24 cellular contexts compared by ENCODE assay signal in the genomic region with DNA sequence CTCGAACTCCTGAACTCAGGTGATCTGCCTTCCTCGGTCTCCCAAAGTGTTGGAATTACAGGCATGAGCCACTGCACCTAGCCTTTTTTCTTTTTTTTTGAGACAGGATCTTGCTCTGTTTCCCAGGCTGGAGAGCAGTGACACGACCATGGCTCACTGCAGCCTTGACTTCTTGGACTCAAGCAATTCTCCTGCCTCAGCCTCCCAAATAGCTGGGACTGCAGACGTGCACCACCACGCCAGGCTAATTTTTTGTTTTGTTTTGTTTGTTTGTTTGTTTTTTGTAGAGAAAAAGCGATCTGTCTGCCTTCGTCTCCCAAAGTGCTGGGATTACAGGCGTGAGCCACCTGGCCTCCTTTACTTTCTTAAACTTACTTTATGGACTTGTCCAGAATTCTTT. TPM values are rescaled to one million over a fixed set of nuclear protein-coding genes. Genes with fewer than 3 reads are reported as not detected.
A peak's percentile ranks its signal among the peaks of the same experiment; 100 is the strongest.
DNase-seq lines count a peak whose midpoint lies in the region; ATAC-seq, FAIRE-seq and TF ChIP-seq lines count a peak whose summit lies in the region.
"Had no signal": no experiment of that assay in that cellular context is flagged by ENCODE, and none has a peak within 500 bp of the region (broad histone marks: within the 10 kb centered on the region; RNA-seq: fewer than 3 reads in every experiment).

No MANE protein-coding gene starts in this region.

- in situ Hi-C loops in GM23248 (cut with MboI), result no loop called here

- TF ChIP-seq CTCF in PC-9 (conservative IDR thresholded peaks at IDR 0.05) (no peak), parathyroid adenoma (IDR thresholded peaks at IDR 0.05) (no peak), kidney (IDR thresholded peaks at IDR 0.05; ENCODE audit: borderline replicate concordance, extremely low read depth, insufficient read depth) (no peak)

- H3K4me3 ChIP-seq in GM23248, result no peak overlapping the region
- peak overlapping the region; percentile 2; the same call in 1 of the 2 replicates for H3K4me3 ChIP-seq in PC-9
- peak overlapping the region; percentile 22 for H3K4me3 ChIP-seq in parathyroid adenoma (ENCODE audit: low read depth, low read length)
- H3K4me3 ChIP-seq in kidney (ENCODE audit: low read length in 2 of 2), result no peak overlapping the region
- H3K4me3 ChIP-seq: Peyer's patch, thoracic aorta had no signal

- no peak for FAIRE-seq in kidney (lab: Jason Lieb, UNC)
- FAIRE-seq: endometrium, GM12892 had no signal

- peaks cover 17% of the 10 kb centered on the region for H3F3A ChIP-seq in GM23248 (ENCODE audit: insufficient read depth)
- H3F3A ChIP-seq in PC-9 (ENCODE audit: insufficient read depth, low read depth), result peaks cover 38% of the 10 kb centered on the region

- no peak for DNase-seq in GM23248
- no peak for DNase-seq in PC-9
- DNase-seq in epithelial cell of prostate (ENCODE audit: low read depth, low spot score), result no peak
- DNase-seq in kidney, result no peak
- no peak for DNase-seq in activated naive CD4-positive, alpha-beta T cell treated with Interleukin-2 at 50 U/mL for 16 hours
- DNase-seq in T-cell, result no peak
- DNase-seq: activated CD4-positive, alpha-beta T cell treated with anti-CD3 and anti-CD28 coated beads for 4 hours; activated naive CD4-positive, alpha-beta T cell; activated T-cell treated with anti-CD3 and anti-CD28 coated beads, Interleukin-2, amount 50 U/mL, for 4 hours; amygdala; glutamatergic neuron; NCI-H1436 treated with DMSO at 0.1 percent for 48 hours; NCI-H524; NK-92 treated with Interleukin-12 subunit alpha and Interleukin-12 subunit beta, amount 100 ng/mL, for 24 hours; Peyer's patch; stimulated activated CD4-positive, alpha-beta T cell treated with anti-CD3 and anti-CD28 coated beads, Interleukin-12 subunit alpha, Interleukin-12 subunit beta, amount 100 ng/mL, for 4 hours; stimulated activated naive CD4-positive, alpha-beta T cell treated with Interleukin-2 at 50 U/mL for 16 hours had no signal

- no peaks in the 10 kb centered on the region for H3K9me3 ChIP-seq in GM23248 (ENCODE audit: low read depth)
- no peaks in the 10 kb centered on the region for H3K9me3 ChIP-seq in PC-9 (ENCODE audit: insufficient read depth, low read depth)
- no peaks in the 10 kb centered on the region for H3K9me3 ChIP-seq in parathyroid adenoma (ENCODE audit: control insufficient read depth, low read length)
- no peaks in the 10 kb centered on the region for H3K9me3 ChIP-seq in kidney (ENCODE audit: control insufficient read depth in 1 of 2, low read length in 2 of 2)
- H3K9me3 ChIP-seq: Peyer's patch, thoracic aorta had no signal

- H3K9me2 ChIP-seq in GM23248 (ENCODE audit: insufficient read depth), result no peaks in the 10 kb centered on the region
- H3K9me2 ChIP-seq in PC-9 (ENCODE audit: insufficient read depth), result no peaks in the 10 kb centered on the region

- H3K9me3 Mint-ChIP-seq in T-cell, result no peaks in the 10 kb centered on the region
- H3K9me3 Mint-ChIP-seq: activated T-cell treated with anti-CD3 and anti-CD28 coated beads, Interleukin-2, amount 50 U/mL, for 4 hours; T-helper 1 cell treated with Interleukin-12 subunit alpha and Interleukin-12 subunit beta and Interleukin-4 antibody, amounts not matched to agents 30 μg/mL and 1 μg/mL, for 36 hours had no signal

- peak overlapping the region; percentile 24 for H3K4me2 ChIP-seq in GM23248 (ENCODE audit: unreplicated experiment)
- peak overlapping the region; percentile 65 for H3K4me2 ChIP-seq in PC-9
- no peak overlapping the region for H3K4me2 ChIP-seq in parathyroid adenoma (ENCODE audit: low read length)

- H3K27ac ChIP-seq in GM23248 (peak overlapping the region; percentile 37), PC-9 (peak overlapping the region; percentile 94), epithelial cell of prostate (peak overlapping the region; percentile 93), parathyroid adenoma (peak overlapping the region; percentile 30), kidney (ENCODE audit: low read depth in 2 of 2, low read length in 2 of 2) (no peak overlapping the region)
- H3K27ac ChIP-seq: C4-2B, thoracic aorta had no signal

- no peaks in the 10 kb centered on the region for H3K79me2 ChIP-seq in GM23248 (ENCODE audit: insufficient read depth)
- H3K79me2 ChIP-seq in PC-9 (ENCODE audit: low read depth), result no peaks in the 10 kb centered on the region
- H3K79me2 ChIP-seq in parathyroid adenoma, result no peaks in the 10 kb centered on the region

- peaks cover 10 to 17% (median 12%) of the 10 kb centered on the region in 3 donors for H3K4me1 Mint-ChIP-seq in T-cell

- H3K36me3 ChIP-seq in GM23248 (ENCODE audit: low read depth), result no peaks in the 10 kb centered on the region
- H3K36me3 ChIP-seq in PC-9 (ENCODE audit: low read depth), result no peaks in the 10 kb centered on the region
- H3K36me3 ChIP-seq in parathyroid adenoma (ENCODE audit: control insufficient read depth, insufficient read depth, low read length), result no peaks in the 10 kb centered on the region
- H3K36me3 ChIP-seq in kidney (ENCODE audit: control insufficient read depth in 1 of 2, insufficient read depth in 2 of 2, low read length in 2 of 2), result no peaks in the 10 kb centered on the region
- H3K36me3 ChIP-seq: Peyer's patch, thoracic aorta had no signal

- H3K4me1 ChIP-seq in GM23248 (ENCODE audit: insufficient read depth) (peaks cover 18% of the 10 kb centered on the region), PC-9 (replicated peaks; ENCODE audit: insufficient read depth) (peaks cover 78% of the 10 kb centered on the region), parathyroid adenoma (peaks cover 14% of the 10 kb centered on the region), kidney (ENCODE audit: control insufficient read depth in 1 of 2, insufficient read depth in 1 of 2, low read depth in 1 of 2, low read length in 2 of 2) (peaks cover 7 to 8% of the 10 kb centered on the region in 2 donors)

- POLR2A ChIA-PET in PC-9 (lab: Charles Lee; ENCODE audit: unreplicated experiment) (no interaction called here), T-cell (lab: Charles Lee) (no interaction called here)

- H4K20me1 ChIP-seq in GM23248 (ENCODE audit: insufficient read depth) (no peaks in the 10 kb centered on the region), PC-9 (ENCODE audit: insufficient read depth) (no peaks in the 10 kb centered on the region)

- ATAC-seq in T-cell (replicated peaks in 1 of 4) (no peak), GM18858 (IDR thresholded peaks at IDR 0.05; ENCODE audit: unreplicated experiment) (no peak)
- ATAC-seq: activated T-cell treated with anti-CD3 and anti-CD28 coated beads, Interleukin-2, amount 50 U/mL, for 4 hours had no signal

- WGBS in GM23248 (ENCODE audit: low coverage in 1 of 2, low lambda C conversion rate in 2 of 2, missing lambda C conversion rate in 2 of 2), 2 experiments, result 84 to 91% methylated on average over 8 of the region's 8 CpGs

- H3K27me3 ChIP-seq in GM23248 (replicated peaks; ENCODE audit: insufficient read depth), result no peaks in the 10 kb centered on the region
- H3K27me3 ChIP-seq in PC-9 (ENCODE audit: insufficient read depth, low read depth), result no peaks in the 10 kb centered on the region
- no peaks in the 10 kb centered on the region for H3K27me3 ChIP-seq in parathyroid adenoma (ENCODE audit: control insufficient read depth, insufficient read depth, low read length)
- H3K27me3 ChIP-seq: Peyer's patch had no signal

- H2AFZ ChIP-seq in GM23248, result no peak overlapping the region
- peak overlapping the region; percentile 52; the same call in 1 of the 2 replicates for H2AFZ ChIP-seq in PC-9
- H2AFZ ChIP-seq in parathyroid adenoma, result no peak overlapping the region

- H3K4me3 Mint-ChIP-seq in T-cell, result no peak overlapping the region
- H3K4me3 Mint-ChIP-seq: activated T-cell treated with anti-CD3 and anti-CD28 coated beads, Interleukin-2, amount 50 U/mL, for 4 hours; T-helper 1 cell treated with Interleukin-12 subunit alpha and Interleukin-12 subunit beta and Interleukin-4 antibody, amounts not matched to agents 30 μg/mL and 1 μg/mL, for 36 hours had no signal

- H3K36me3 Mint-ChIP-seq in T-cell, result no peaks in the 10 kb centered on the region

- CTCF ChIA-PET in PC-9 (lab: Charles Lee), result no interaction called here
- CTCF ChIA-PET in T-cell (lab: Charles Lee), result no interaction called here

- H3K9ac ChIP-seq in GM23248, result no peak overlapping the region
- H3K9ac ChIP-seq in parathyroid adenoma, result no peak overlapping the region
- no peak overlapping the region for H3K9ac ChIP-seq in kidney (ENCODE audit: low read length in 2 of 2)

- intact Hi-C loops in PC-9 (cut with micrococcal nuclease; ENCODE audit: unreplicated experiment) (no loop called here), kidney (cut with DNase I) (no loop called here)

- peaks cover 28 to 35% of the 10 kb centered on the region in 2 donors for H3K27me3 Mint-ChIP-seq in T-cell

- H3K27ac Mint-ChIP-seq in T-cell, result no peak overlapping the region
- H3K27ac Mint-ChIP-seq: T-helper 1 cell treated with Interleukin-12 subunit alpha and Interleukin-12 subunit beta and Interleukin-4 antibody, amounts not matched to agents 30 μg/mL and 1 μg/mL, for 36 hours had no signal

- TSS peak; percentile 49 for BruUV-seq in PC-9 (replicated peaks; lab: Mats Ljungman, UMichigan)

RNA-seq across cellular contexts. Expression of gene SIN3B, which starts 6.5 kb away (rescaled TPM):
- 18.7 and 21.0 TPM in 2 replicates for total RNA-seq in GM23248 (2014; rRNA removed; shearing (Covaris generic))
- polyA plus RNA-seq in GM23248 (2016; fragmentation: Nextera tagmentation; extraction: Ambion mirVana) (11.9 and 14.9 TPM in 2 replicates), kidney (ENCODE audit: insufficient read depth, low read depth, low replicate concordance) (12.2 TPM)
- total RNA-seq in PC-9 (2021) (72.6 and 83.8 TPM in 2 replicates), kidney (62.0 TPM), T-cell (10 to 100 TPM; 76.4 to 94.5 (median 84.1) TPM)

Comparison
In these comparisons a context has a peak if more than half of its experiments do, and no peak if none do; other contexts are left out.
1. H3K27ac ChIP-seq: peak in GM23248 (single experiment), PC-9 (single experiment), epithelial cell of prostate (single experiment) and parathyroid adenoma (single experiment); none in kidney (0 of 2).
2. H3K4me3 ChIP-seq: peak in PC-9 (single experiment) and parathyroid adenoma (single experiment); none in GM23248 (single experiment) and kidney (0 of 2).